Comparison of ENCODE assay signal across 8 cellular contexts in the genomic region with DNA sequence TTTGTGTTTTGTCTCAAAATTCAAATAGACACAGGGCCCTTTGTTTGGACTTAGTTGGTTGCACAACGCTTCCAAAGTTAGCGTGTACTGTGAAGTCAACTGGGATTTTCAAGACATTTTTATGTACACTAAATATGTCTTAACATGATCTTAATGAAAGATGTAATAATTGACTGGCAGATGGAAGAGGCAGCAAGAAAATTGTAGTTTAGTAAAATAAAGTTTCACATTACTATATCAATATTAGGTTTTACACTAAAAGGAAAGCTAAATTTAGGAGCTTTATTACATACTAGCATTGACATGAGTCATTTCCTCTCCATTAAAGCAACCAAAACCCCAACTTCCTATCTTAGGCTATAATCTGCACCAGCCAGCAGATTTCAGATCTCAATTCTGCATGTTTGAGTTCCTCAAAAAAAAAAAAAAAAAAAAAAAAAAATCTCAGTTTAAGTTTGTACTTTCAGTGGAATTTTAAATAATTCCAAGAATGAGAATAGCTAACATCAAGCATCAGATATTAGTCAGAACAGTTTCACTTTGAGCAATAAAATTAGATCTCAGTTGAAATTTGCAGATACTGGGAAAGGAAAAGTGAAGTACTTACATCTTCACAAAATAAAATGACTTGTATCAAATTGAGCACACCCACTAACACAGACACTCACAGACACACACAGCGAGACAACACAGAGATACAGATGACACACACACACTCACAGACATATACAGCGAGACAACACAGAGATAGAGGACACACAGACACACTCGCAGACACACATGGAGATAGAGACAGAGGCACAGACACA.
DNase-seq lines count a peak whose midpoint lies in the region; ATAC-seq lines count a peak whose summit lies in the region.

No MANE protein-coding gene starts in this region.

- ATAC-seq in GM19397 (IDR thresholded peaks at IDR 0.05; ENCODE audit: unreplicated experiment) (peak; percentile 40), HG03439 (IDR thresholded peaks at IDR 0.05; ENCODE audit: unreplicated experiment) (peak; percentile 65)

- H3K36me3 ChIP-seq in skeletal muscle satellite cell (ENCODE audit: insufficient read depth, low read length), result no peaks in the 10 kb centered on the region

- DNase-seq in CD1c-positive myeloid dendritic cell (ENCODE audit: extremely low spot score) (peak; percentile 93), T-helper 22 cell (ENCODE audit: low read depth) (peak; percentile 39), fibroblast of the conjunctiva (ENCODE audit: low read depth) (peak; percentile 73), hippocampal formation (lab: John Stamatoyannopoulos, UW) (no peak), SHP77 (lab: John Stamatoyannopoulos, UW) (no peak)

- no peaks in the 10 kb centered on the region for H3K9me3 ChIP-seq in skeletal muscle satellite cell (replicated peaks; ENCODE audit: low read length)

- H3K9ac ChIP-seq in skeletal muscle satellite cell (ENCODE audit: low read depth, low read length), result peak overlapping the region; percentile 74

- H3K4me3 ChIP-seq in skeletal muscle satellite cell (ENCODE audit: low read length), result peak overlapping the region; percentile 17

- H3K4me1 ChIP-seq in skeletal muscle satellite cell (ENCODE audit: control insufficient read depth, insufficient read depth, low read length), result peaks cover 29% of the 10 kb centered on the region

- no peaks in the 10 kb centered on the region for H3K27me3 ChIP-seq in skeletal muscle satellite cell (ENCODE audit: control insufficient read depth, insufficient read depth, low read length)

- peak overlapping the region; percentile 64 for H3K4me2 ChIP-seq in skeletal muscle satellite cell (ENCODE audit: low read length)

Comparison
In these comparisons a context has a peak if more than half of its experiments do, and no peak if none do; other contexts are left out.
1. DNase-seq: peak in CD1c-positive myeloid dendritic cell (single experiment), T-helper 22 cell (single experiment) and fibroblast of the conjunctiva (single experiment); none in hippocampal formation (0 of 2) and SHP77 (0 of 2).